Comparison of ENCODE assay signal across 15 cellular contexts in the genomic region with DNA sequence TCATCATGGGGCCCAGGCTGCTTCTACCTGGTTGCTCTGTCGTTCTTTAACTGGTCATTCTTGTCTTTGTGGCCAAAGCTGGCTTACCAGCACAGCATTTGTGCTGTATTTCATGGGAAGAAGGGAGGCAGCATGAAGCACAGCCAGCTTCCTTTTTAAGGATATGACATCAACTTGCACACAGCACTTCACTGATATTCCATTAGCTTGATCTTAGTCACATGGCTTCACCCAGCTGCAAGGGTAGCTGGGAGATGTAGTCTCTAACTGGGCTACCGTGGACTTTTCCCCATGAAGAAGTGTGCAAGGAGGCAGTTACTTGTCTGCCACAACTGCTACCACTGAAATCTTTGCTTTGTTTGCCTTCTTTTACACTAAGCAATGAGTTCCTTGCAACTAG.
DNase-seq lines count a peak whose midpoint lies in the region; ATAC-seq and TF ChIP-seq lines count a peak whose summit lies in the region.
"Had no signal": no experiment of that assay in that cellular context is flagged by ENCODE, and none has a peak within 500 bp of the region (broad histone marks: within the 10 kb centered on the region; RNA-seq: fewer than 3 reads in every experiment).

No MANE protein-coding gene starts in this region.

- no peak overlapping the region for H3K4me3 ChIP-seq in SK-N-SH (ENCODE audit: low read depth in 2 of 2, low read length in 1 of 2)
- no peak overlapping the region for H3K4me3 ChIP-seq in CD4-positive, alpha-beta memory T cell (ENCODE audit: low read length in 2 of 2)
- H3K4me3 ChIP-seq: esophagus squamous epithelium had no signal

- no peaks in the 10 kb centered on the region for H3K27me3 ChIP-seq in SK-N-SH (ENCODE audit: insufficient read depth)
- no peaks in the 10 kb centered on the region for H3K27me3 ChIP-seq in CD4-positive, alpha-beta memory T cell (ENCODE audit: insufficient read depth, low read length)
- H3K27me3 ChIP-seq: esophagus squamous epithelium, neutrophil had no signal

- CTCF ChIA-PET in SK-N-SH (lab: Yijun Ruan, JAX), result interaction anchor here (0.6 to 1.7 kb wide), 3 partner anchors 11 to 1435 kb away, joined by 3 to 5 read pairs (median 3); no protein-coding TSS in a partner anchor
- CTCF ChIA-PET in CD4-positive, alpha-beta memory T cell (lab: Charles Lee; ENCODE audit: partially characterized antibody), result interaction anchor here (1.2 kb wide), 1 partner anchor 13 kb away, joined by 4 read pairs; no protein-coding TSS in a partner anchor

- no peaks in the 10 kb centered on the region for H3F3A ChIP-seq in SK-N-SH (replicated peaks; ENCODE audit: insufficient read depth)

- no peak for TF ChIP-seq CTCF in SK-N-SH (IDR thresholded peaks at IDR 0.05)

- peak overlapping the region in 1 of 8 donors; percentile 46 for H3K4me3 Mint-ChIP-seq in CD4-positive, alpha-beta memory T cell
- H3K4me3 Mint-ChIP-seq: stimulated activated effector memory CD8-positive, alpha-beta T cell treated with anti-CD3 and anti-CD28 coated beads, Interleukin-12 subunit alpha, Interleukin-12 subunit beta, amount 100 ng/mL, for 72 hours had no signal

- H3K36me3 ChIP-seq in SK-N-SH (replicated peaks in 1 of 2; ENCODE audit: control insufficient read depth in 1 of 2, insufficient read depth in 2 of 2, low read length in 1 of 2), result no peaks in the 10 kb centered on the region
- no peaks in the 10 kb centered on the region for H3K36me3 ChIP-seq in CD4-positive, alpha-beta memory T cell (ENCODE audit: insufficient read depth, low read length)
- H3K36me3 ChIP-seq: esophagus squamous epithelium, neutrophil had no signal

- H3K9me2 ChIP-seq in SK-N-SH, result no peaks in the 10 kb centered on the region

- H3K4me1 ChIP-seq in SK-N-SH (ENCODE audit: control insufficient read depth in 1 of 2, insufficient read depth in 2 of 2, low read depth in 1 of 2, low read length in 1 of 2), result no peaks in the 10 kb centered on the region
- no peaks in the 10 kb centered on the region for H3K4me1 ChIP-seq in CD4-positive, alpha-beta memory T cell (ENCODE audit: insufficient read depth, low read length)
- H3K4me1 ChIP-seq: esophagus squamous epithelium had no signal

- H3K27me3 Mint-ChIP-seq in CD4-positive, alpha-beta memory T cell, result peaks cover 1 to 4% of the 10 kb centered on the region in 2 donors
- H3K27me3 Mint-ChIP-seq: brain had no signal

- no peaks in the 10 kb centered on the region for H4K20me1 ChIP-seq in SK-N-SH (ENCODE audit: insufficient read depth)

- peak; percentile 51 for DNase-seq in DMS53 (lab: John Stamatoyannopoulos, UW)
- DNase-seq in HT1080 (ENCODE audit: low read depth), result peak; percentile 50
- no peak for DNase-seq in SK-N-SH
- peak; percentile 39 for DNase-seq in left kidney (ENCODE audit: low read depth, low spot score)
- DNase-seq in NCI-H128 (lab: John Stamatoyannopoulos, UW; ENCODE audit: unreplicated experiment), result no peak
- no peak for DNase-seq in CD4-positive, alpha-beta memory T cell
- no peak for DNase-seq in stimulated activated CD4-positive, alpha-beta T cell treated with anti-CD3 and anti-CD28 coated beads, Interleukin-2, amount 100 ng/mL, for 48 hours
- DNase-seq: activated T-cell treated with anti-CD3 and anti-CD28 coated beads, Interleukin-2, amount 50 U/mL, for 48 hours; esophagus squamous epithelium; NCI-H2029 treated with DMSO at 0.1 percent for 48 hours had no signal

- no peak for TF ChIP-seq EP300 in SK-N-SH (IDR thresholded peaks at IDR 0.05; ENCODE audit: borderline replicate concordance in 1 of 2, low read depth in 1 of 2, low read length in 1 of 2)

- no peaks in the 10 kb centered on the region for H3K79me2 ChIP-seq in SK-N-SH (ENCODE audit: insufficient read depth)

- no peak overlapping the region for H3K4me2 ChIP-seq in SK-N-SH

- WGBS in SK-N-SH (ENCODE audit: low lambda C conversion rate), result 70% methylated on average over 2 of the region's 2 CpGs

- no peak for TF ChIP-seq RAD21 in SK-N-SH (IDR thresholded peaks at IDR 0.05; ENCODE audit: low read length)

- intact Hi-C loops in CD4-positive, alpha-beta memory T cell (cut with micrococcal nuclease), result no loop called here

- no peaks in the 10 kb centered on the region for H3K36me3 Mint-ChIP-seq in CD4-positive, alpha-beta memory T cell
- H3K36me3 Mint-ChIP-seq: brain; stimulated activated effector memory CD8-positive, alpha-beta T cell treated with anti-CD3 and anti-CD28 coated beads, Interleukin-12 subunit alpha, Interleukin-12 subunit beta, amount 100 ng/mL, for 72 hours had no signal

- ATAC-seq in GM21515 (IDR thresholded peaks at IDR 0.05; ENCODE audit: unreplicated experiment), result no peak
- ATAC-seq: stimulated activated effector memory CD8-positive, alpha-beta T cell treated with anti-CD3 and anti-CD28 coated beads, Interleukin-12 subunit alpha, Interleukin-12 subunit beta, amount 100 ng/mL, for 72 hours had no signal

- POLR2A ChIA-PET in SK-N-SH (lab: Yijun Ruan, JAX), result no interaction called here
- POLR2A ChIA-PET in CD4-positive, alpha-beta memory T cell (lab: Charles Lee; ENCODE audit: partially characterized antibody), result no interaction called here

- H2AFZ ChIP-seq in SK-N-SH (ENCODE audit: low read depth), result no peak overlapping the region; the same call in 1 of the 2 replicates

- no peaks in the 10 kb centered on the region for H3K4me1 Mint-ChIP-seq in CD4-positive, alpha-beta memory T cell
- H3K4me1 Mint-ChIP-seq: stimulated activated effector memory CD8-positive, alpha-beta T cell treated with anti-CD3 and anti-CD28 coated beads, Interleukin-12 subunit alpha, Interleukin-12 subunit beta, amount 100 ng/mL, for 72 hours had no signal

- peaks cover 0 to 6% (median 0%) of the 10 kb centered on the region in 8 donors for H3K9me3 Mint-ChIP-seq in CD4-positive, alpha-beta memory T cell

- H3K27ac ChIP-seq in SK-N-SH (ENCODE audit: low read depth in 2 of 2, low read length in 1 of 2), result no peak overlapping the region
- H3K27ac ChIP-seq in CD4-positive, alpha-beta memory T cell (ENCODE audit: low read depth, low read length), result no peak overlapping the region
- H3K27ac ChIP-seq: C4-2B, esophagus squamous epithelium, neutrophil had no signal

- no peaks in the 10 kb centered on the region for H3K9me3 ChIP-seq in SK-N-SH
- H3K9me3 ChIP-seq in CD4-positive, alpha-beta memory T cell (ENCODE audit: control insufficient read depth in 1 of 2, low read length in 2 of 2), result no peaks in the 10 kb centered on the region
- H3K9me3 ChIP-seq: esophagus squamous epithelium, neutrophil had no signal

- no peak overlapping the region for H3K27ac Mint-ChIP-seq in CD4-positive, alpha-beta memory T cell
- H3K27ac Mint-ChIP-seq: stimulated activated effector memory CD8-positive, alpha-beta T cell treated with anti-CD3 and anti-CD28 coated beads, Interleukin-12 subunit alpha, Interleukin-12 subunit beta, amount 100 ng/mL, for 72 hours had no signal

- no peak overlapping the region for H3K9ac ChIP-seq in SK-N-SH

TF ChIP-seq in SK-N-SH, 30 proteins besides CTCF, POLR2A, EP300 and RAD21:
- TF ChIP-seq POLR2AphosphoS5 (IDR thresholded peaks at IDR 0.05; ENCODE audit: low read depth, low read length), result no peak
- TF ChIP-seq REST (IDR thresholded peaks at IDR 0.05; ENCODE audit: low read depth, low read length), result no peak
- no peak for TF ChIP-seq NRF1 (IDR thresholded peaks at IDR 0.05; ENCODE audit: low read depth, low read length)
- no peak for TF ChIP-seq TEAD4 (IDR thresholded peaks at IDR 0.05; ENCODE audit: borderline replicate concordance, insufficient read depth)
- no peak for TF ChIP-seq TAF1 (IDR thresholded peaks at IDR 0.05; ENCODE audit: borderline replicate concordance, low read depth, low read length)
- TF ChIP-seq, protein P1, sequence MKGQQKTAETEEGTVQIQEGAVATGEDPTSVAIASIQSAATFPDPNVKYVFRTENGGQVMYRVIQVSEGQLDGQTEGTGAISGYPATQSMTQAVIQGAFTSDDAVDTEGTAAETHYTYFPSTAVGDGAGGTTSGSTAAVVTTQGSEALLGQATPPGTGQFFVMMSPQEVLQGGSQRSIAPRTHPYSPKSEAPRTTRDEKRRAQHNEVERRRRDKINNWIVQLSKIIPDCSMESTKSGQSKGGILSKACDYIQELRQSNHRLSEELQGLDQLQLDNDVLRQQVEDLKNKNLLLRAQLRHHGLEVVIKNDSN (IDR thresholded peaks at IDR 0.05; ENCODE audit: borderline replicate concordance, low read depth), result peak; percentile 77
- no peak for TF ChIP-seq YY1 (IDR thresholded peaks at IDR 0.05; ENCODE audit: low read depth)

Comparison
In these comparisons a context has a peak if more than half of its experiments do, and no peak if none do; other contexts are left out.
1. DNase-seq: peak in DMS53 (single experiment), HT1080 (single experiment) and left kidney (single experiment); none in SK-N-SH (single experiment), NCI-H128 (single experiment), CD4-positive, alpha-beta memory T cell (0 of 5) and stimulated activated CD4-positive, alpha-beta T cell treated with anti-CD3 and anti-CD28 coated beads, Interleukin-2, amount 100 ng/mL, for 48 hours (0 of 2).